Comparison of ENCODE assay signal across 16 cellular contexts in the genomic region with DNA sequence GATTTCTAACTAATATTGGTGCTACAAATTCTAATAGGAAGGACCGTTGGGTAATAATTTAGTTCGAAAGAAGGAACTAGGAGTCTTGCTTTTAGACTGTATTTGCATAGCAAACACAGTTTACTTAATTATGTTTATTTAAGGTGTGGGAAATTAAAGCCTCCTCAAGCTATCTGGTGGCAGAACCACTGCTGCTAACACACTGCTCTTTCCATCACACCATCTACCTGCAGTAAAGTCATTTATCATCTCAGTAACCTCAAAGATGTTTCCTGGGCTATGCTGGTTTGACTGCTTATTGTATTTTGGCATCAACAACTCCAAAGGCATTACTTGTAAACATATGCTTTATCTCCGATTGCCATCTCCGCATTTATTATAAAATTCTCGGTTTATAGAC.
"Had no signal": no experiment of that assay in that cellular context is flagged by ENCODE, and none has a peak within 500 bp of the region (broad histone marks: within the 10 kb centered on the region; RNA-seq: fewer than 3 reads in every experiment).

No MANE protein-coding gene starts in this region.

- H3K27ac ChIP-seq: breast epithelium, PC-9 had no signal

- H3K36me3 ChIP-seq: breast epithelium had no signal

- H3K27me3 ChIP-seq: breast epithelium had no signal

- H3K4me1 ChIP-seq: breast epithelium had no signal

- H3K4me2 ChIP-seq: PC-9 had no signal

- DNase-seq: activated CD4-positive, alpha-beta T cell treated with anti-CD3 and anti-CD28 coated beads for 48 hours; activated CD4-positive, alpha-beta T cell treated with anti-CD3 and anti-CD28 coated beads, Interleukin-2, amount 50 U/mL, for 4 hours; activated CD4-positive, CD25-positive, alpha-beta regulatory T cell treated with anti-CD3 and anti-CD28 coated beads, Interleukin-2, amount 50 U/mL, for 72 hours; activated CD8-positive, alpha-beta memory T cell treated with anti-CD3 and anti-CD28 coated beads, Interleukin-2, amount 50 U/mL, for 48 hours; activated CD8-positive, alpha-beta T cell treated with anti-CD3 and anti-CD28 coated beads, Interleukin-2, amount 10 ng/mL, durations not matched to agents 7 days and 5 days; activated T-cell treated with anti-CD3 and anti-CD28 coated beads, Interleukin-2, amount 50 U/mL, for 1 hour; aorta; NCI-H1092; NCI-H1417 treated with DMSO at 0.1 percent for 48 hours; NCI-H187; NCI-H2081; NCI-H510A treated with DMSO at 0.1 percent for 48 hours; PC-9; SHP77 treated with DMSO at 0.1 percent for 48 hours had no signal

- H3K9me3 ChIP-seq: breast epithelium had no signal

- H3K4me3 ChIP-seq: breast epithelium, PC-9 had no signal

- ATAC-seq: activated CD8-positive, alpha-beta T cell treated with anti-CD3 and anti-CD28 coated beads, Interleukin-2, amount 10 ng/mL, durations not matched to agents 7 days and 5 days; WTC11 had no signal
